Comparison of ENCODE assay signal across 8 cellular contexts in genomic region chr2:179263460-179264237, GRCh38. TPM values are rescaled to one million over a fixed set of nuclear protein-coding genes. Genes with fewer than 3 reads are reported as not detected.
DNase-seq lines count a peak whose midpoint lies in the region; ATAC-seq and TF ChIP-seq lines count a peak whose summit lies in the region.

No MANE protein-coding gene starts in this region.

- H3K9me3 Mint-ChIP-seq in mesothelial cell of epicardium, result no peaks in the 10 kb centered on the region

- peak; percentile 16 for ATAC-seq in HG02610 (IDR thresholded peaks at IDR 0.05; ENCODE audit: unreplicated experiment)

- H3K27ac ChIP-seq in temporal lobe (ENCODE audit: low read depth, low read length), result peak overlapping the region; percentile 65

- peak overlapping the region; percentile 88 for H3K4me3 ChIP-seq in epithelial cell of proximal tubule (ENCODE audit: low read depth, low read length)

- H3K4me1 Mint-ChIP-seq in mesothelial cell of epicardium, result peaks cover 16% of the 10 kb centered on the region

- DNase-seq in activated T-cell treated with anti-CD3 and anti-CD28 coated beads for 1 hour (ENCODE audit: low read depth), result peak; percentile 9
- no peak for DNase-seq in activated T-cell treated with anti-CD3 and anti-CD28 coated beads for 4 hours
- peak; percentile 50 for DNase-seq in NCI-H1092 treated with DMSO at 0.1 percent for 48 hours (lab: John Stamatoyannopoulos, UW)
- peak; percentile 28 to 35 for DNase-seq in activated CD4-positive, alpha-beta T cell treated with anti-CD3 and anti-CD28 coated beads, Interleukin-2, amount 50 U/mL, for 48 hours
- DNase-seq in epithelial cell of proximal tubule (ENCODE audit: low read depth), result no peak
- DNase-seq in mesothelial cell of epicardium (ENCODE audit: low spot score in 2 of 2, unreplicated experiment in 2 of 2), result peak in 1 of 2 experiments; percentile 46

- peak overlapping the region; percentile 88 for H3K4me3 Mint-ChIP-seq in mesothelial cell of epicardium

- peak overlapping the region; percentile 94 for H3K27ac Mint-ChIP-seq in mesothelial cell of epicardium

- no peak for TF ChIP-seq CTCF in epithelial cell of proximal tubule (conservative IDR thresholded peaks at IDR 0.05; ENCODE audit: low read depth, low read length)
- no peak for TF ChIP-seq CTCF in mesothelial cell of epicardium (IDR thresholded peaks at IDR 0.05; ENCODE audit: unreplicated experiment)

- peaks cover 5% of the 10 kb centered on the region for H3K27me3 Mint-ChIP-seq in mesothelial cell of epicardium (ENCODE audit: low read depth)

- H3K36me3 Mint-ChIP-seq in mesothelial cell of epicardium, result no peaks in the 10 kb centered on the region

RNA-seq across cellular contexts. Expression of gene SESTD1, which starts 1.0 kb away (rescaled TPM):
- total RNA-seq in epithelial cell of proximal tubule (13.9 and 18.5 TPM in 2 replicates), mesothelial cell of epicardium (55.8 to 59.7 TPM (median 56.9 TPM) in 3 replicates), temporal lobe (88.8 TPM)

Comparison
In these comparisons a context has a peak if more than half of its experiments do, and no peak if none do; other contexts are left out.
1. DNase-seq: peak in activated T-cell treated with anti-CD3 and anti-CD28 coated beads for 1 hour (single experiment), NCI-H1092 treated with DMSO at 0.1 percent for 48 hours (single experiment) and activated CD4-positive, alpha-beta T cell treated with anti-CD3 and anti-CD28 coated beads, Interleukin-2, amount 50 U/mL, for 48 hours (2 of 2); none in activated T-cell treated with anti-CD3 and anti-CD28 coated beads for 4 hours (single experiment) and epithelial cell of proximal tubule (single experiment).